7 cellular contexts compared by ENCODE assay signal in genomic region chr12:6201199-6201608, GRCh38. TPM values are rescaled to one million over a fixed set of nuclear protein-coding genes. Genes with fewer than 3 reads are reported as not detected.
DNase-seq lines count a peak whose midpoint lies in the region; ATAC-seq and TF ChIP-seq lines count a peak whose summit lies in the region.

No MANE protein-coding gene starts in this region.

- H3K4me1 ChIP-seq in HUES64 (ENCODE audit: insufficient read depth, low read length) (peaks cover 53% of the 10 kb centered on the region), foreskin keratinocyte (peaks cover 39% of the 10 kb centered on the region), rectal smooth muscle tissue (ENCODE audit: control insufficient read depth, insufficient read depth, low read length) (peaks cover 58% of the 10 kb centered on the region)

- no peaks in the 10 kb centered on the region for H3K9me3 ChIP-seq in HUES64 (ENCODE audit: insufficient read depth, low read depth, low read length)

- H3K4me3 ChIP-seq in HUES64 (ENCODE audit: low read length) (peak overlapping the region; percentile 80), rectal smooth muscle tissue (ENCODE audit: low read length) (peak overlapping the region; percentile 99)

- DNase-seq in SK-N-DZ (ENCODE audit: low spot score) (peak; percentile 55), foreskin keratinocyte (no peak)

- WGBS in HUES64 = 8% methylated on average over 15 of the region's 15 CpGs

- H3K36me3 ChIP-seq in HUES64 (ENCODE audit: insufficient read depth, low read length) (no peaks in the 10 kb centered on the region), rectal smooth muscle tissue (ENCODE audit: control insufficient read depth, insufficient read depth, low read length) (no peaks in the 10 kb centered on the region)

- TF ChIP-seq CTCF in foreskin keratinocyte (conservative IDR thresholded peaks at IDR 0.05) = peak; percentile 24

- H3K9ac ChIP-seq in HUES64 (ENCODE audit: low read depth, low read length) (peak overlapping the region; percentile 75), rectal smooth muscle tissue (ENCODE audit: low read length) (peak overlapping the region; percentile 99)

- H3K27ac ChIP-seq in HUES64 (ENCODE audit: low read depth, low read length) (no peak overlapping the region), foreskin keratinocyte (peak overlapping the region; percentile 90), rectal smooth muscle tissue (ENCODE audit: low read depth, low read length) (peak overlapping the region; percentile 98)

- ATAC-seq in foreskin keratinocyte (peak; percentile 39), GM18519 (IDR thresholded peaks at IDR 0.05; ENCODE audit: low FRiP score, unreplicated experiment) (no peak), HG02588 (IDR thresholded peaks at IDR 0.05; ENCODE audit: unreplicated experiment) (no peak)
- no peak for ATAC-seq in activated CD4-positive, CD25-positive, alpha-beta regulatory T cell treated with anti-CD3 and anti-CD28 coated beads, Interleukin-2, amount 50 U/mL, for 24 hours

- H3K27me3 ChIP-seq in HUES64 (ENCODE audit: insufficient read depth, low read length) (peaks cover 46% of the 10 kb centered on the region), foreskin keratinocyte (no peaks in the 10 kb centered on the region), rectal smooth muscle tissue (ENCODE audit: control insufficient read depth, insufficient read depth, low read length) (no peaks in the 10 kb centered on the region)

RNA-seq across cellular contexts. Expression of gene CD9, which starts 1.0 kb away (rescaled TPM):
- polyA plus RNA-seq in HUES64 (2013, experiment 1 of 2) = 112 TPM
- 113 TPM for polyA plus RNA-seq in HUES64 (2013, experiment 2 of 2)
- polyA plus RNA-seq in SK-N-DZ (2014; cell fraction: cytosol; rRNA removed) = 108 and 135 TPM in 2 replicates
- polyA plus RNA-seq in SK-N-DZ (2014; cell fraction: nucleus; rRNA removed) = 46.5 and 66.6 TPM in 2 replicates
- 577 and 589 TPM in 2 replicates for total RNA-seq in foreskin keratinocyte
- polyA plus RNA-seq in foreskin keratinocyte = 620 and 648 TPM in 2 replicates
